In genomic region chr1:111570781-111571181, GRCh38 we compare ENCODE assay signal across 1 cellular context.
TF ChIP-seq lines count a peak whose summit lies in the region.

No MANE protein-coding gene starts in this region.

TF ChIP-seq in HCT116, 20 proteins besides CTCF, POLR2A, EP300 and RAD21 (continued from another document):
- TF ChIP-seq CEBPB (IDR thresholded peaks at IDR 0.05; ENCODE audit: low read depth) (no peak), YY1 (IDR thresholded peaks at IDR 0.05; ENCODE audit: extremely low read depth, insufficient replicate concordance, low read depth, low read length) (no peak), ZNF274 (IDR thresholded peaks at IDR 0.05; ENCODE audit: low read depth, low read length) (no peak), ZBTB33 (IDR thresholded peaks at IDR 0.05; ENCODE audit: extremely low read depth, insufficient replicate concordance, low read length) (no peak)
TF ChIP-seq in HCT116: peak in this region for 0.
